Comparison of ENCODE assay signal across 7 cellular contexts in genomic region chr2:87222131-87222530, GRCh38.
A peak's percentile ranks its signal among the peaks of the same experiment; 100 is the strongest.
DNase-seq lines count a peak whose midpoint lies in the region; ATAC-seq and TF ChIP-seq lines count a peak whose summit lies in the region.
"Not testable (repeated sequence)": the region's sequence is repeated elsewhere in the genome, so short reads cannot be mapped to it uniquely, and the experiment has no call there.

No MANE protein-coding gene starts in this region.

- in situ Hi-C loops in brain microvascular endothelial cell (cut with HindIII; ENCODE audit: low pct_ligation_motif_present, low sequenced_read_pairs), result not testable (repeated sequence)

- not testable (repeated sequence) for H3K79me1 ChIP-seq in mesendoderm (ENCODE audit: low read length)

- H2BK5ac ChIP-seq in mesendoderm (ENCODE audit: low read length), result not testable (repeated sequence)

- not testable (repeated sequence) for TF ChIP-seq CTCF in PC-3 (conservative IDR thresholded peaks at IDR 0.05; ENCODE audit: low read depth, low read length); brain microvascular endothelial cell (IDR thresholded peaks at IDR 0.05; ENCODE audit: low read depth, low read length, missing control alignments); fibroblast of lung (conservative IDR thresholded peaks at IDR 0.05 in 1 of 2, IDR thresholded peaks at IDR 0.05 in 1 of 2; ENCODE audit: low read depth in 1 of 2, low read length in 2 of 2)

- H3K4me3 ChIP-seq in PC-3 (ENCODE audit: low read length); brain microvascular endothelial cell (ENCODE audit: low read depth, low read length); fibroblast of lung (replicated peaks in 1 of 4; ENCODE audit: control extremely low read depth in 1 of 4, insufficient read depth in 1 of 4, low read depth in 3 of 4, low read length in 4 of 4); mesendoderm (ENCODE audit: low read length): not testable (repeated sequence)

- H4K20me1 ChIP-seq in PC-3 (ENCODE audit: low read length); fibroblast of lung (ENCODE audit: control insufficient read depth, extremely low read depth, insufficient read depth, low read length): not testable (repeated sequence)

- not testable (repeated sequence) for H3K9ac ChIP-seq in PC-3 (ENCODE audit: low read length); fibroblast of lung (ENCODE audit: insufficient read depth, low read length); mesendoderm (ENCODE audit: low read length)

- H3K4me1 ChIP-seq in PC-3 (ENCODE audit: insufficient read depth, low read length); fibroblast of lung (ENCODE audit: control insufficient read depth, extremely low read depth, insufficient read depth, low read length); mesendoderm (ENCODE audit: control insufficient read depth, low read depth, low read length): not testable (repeated sequence)

- not testable (repeated sequence) for H3K23ac ChIP-seq in mesendoderm (ENCODE audit: low read length)

- not testable (repeated sequence) for H3K4me2 ChIP-seq in PC-3 (ENCODE audit: low read length); fibroblast of lung (ENCODE audit: extremely low read depth, insufficient read depth, low read length); mesendoderm (ENCODE audit: low read length)

- not testable (repeated sequence) for H2AK5ac ChIP-seq in mesendoderm (ENCODE audit: low read length)

- H4K5ac ChIP-seq in mesendoderm (ENCODE audit: low read length), result not testable (repeated sequence)

- not testable (repeated sequence) for H2BK120ac ChIP-seq in mesendoderm (ENCODE audit: low read depth, low read length)

- not testable (repeated sequence) for H3F3A ChIP-seq in PC-3 (ENCODE audit: low read length, unreplicated experiment)

- not testable (repeated sequence) for H2BK15ac ChIP-seq in mesendoderm (replicated peaks; ENCODE audit: low read depth)

- H3K36me3 ChIP-seq in PC-3 (ENCODE audit: low read depth, low read length); brain microvascular endothelial cell (replicated peaks); fibroblast of lung (ENCODE audit: control insufficient read depth, insufficient read depth, low read length); mesendoderm (ENCODE audit: control insufficient read depth, insufficient read depth, low read length): not testable (repeated sequence)

- H3K27me3 ChIP-seq in PC-3 (ENCODE audit: low read length); brain microvascular endothelial cell (replicated peaks); fibroblast of lung (ENCODE audit: control insufficient read depth, insufficient read depth, low read length); mesendoderm (ENCODE audit: insufficient read depth, low read length, poor library complexity): not testable (repeated sequence)

- H4K8ac ChIP-seq in mesendoderm (ENCODE audit: low read depth, low read length), result not testable (repeated sequence)

- intact Hi-C loops in PC-3 (cut with micrococcal nuclease), result not testable (repeated sequence)

- not testable (repeated sequence) for H3K9me3 ChIP-seq in PC-3 (ENCODE audit: low read length); fibroblast of lung (ENCODE audit: control insufficient read depth, insufficient read depth, low read depth, low read length)

- H3K56ac ChIP-seq in mesendoderm (ENCODE audit: low read length), result not testable (repeated sequence)

- H2AFZ ChIP-seq in PC-3 (ENCODE audit: low read length); fibroblast of lung (ENCODE audit: low read length): not testable (repeated sequence)

- H3K27ac ChIP-seq in PC-3 (ENCODE audit: low read length); brain microvascular endothelial cell; fibroblast of lung (ENCODE audit: insufficient read depth, low read length); mesendoderm (ENCODE audit: low read depth, low read length): not testable (repeated sequence)

- DNase-seq in AG08395 (ENCODE audit: low spot score) (peak; percentile 1), EL (peak; percentile 25), HT1080 (ENCODE audit: low read depth) (peak; percentile 53), PC-3 (peak; percentile 11), brain microvascular endothelial cell (peak; percentile 25), fibroblast of lung (ENCODE audit: low read depth in 2 of 2) (peak; percentile 20 to 33), mesendoderm (peak; percentile 30)

- no CpG with 5 or more reads among the region's 7 CpGs for WGBS in mesendoderm (ENCODE audit: extremely low coverage, insufficient coverage, low lambda C conversion rate)

- not testable (repeated sequence) for H3K4ac ChIP-seq in mesendoderm (ENCODE audit: low read depth, low read length)

- not testable (repeated sequence) for BruUV-seq in PC-3 (replicated peaks; lab: Mats Ljungman, UMichigan)

- not testable (repeated sequence) for ATAC-seq in PC-3

- not testable (repeated sequence) for H3K9me2 ChIP-seq in PC-3 (replicated peaks; ENCODE audit: low read length)

- not testable (repeated sequence) for H3K79me2 ChIP-seq in PC-3 (ENCODE audit: low read length); fibroblast of lung (ENCODE audit: control insufficient read depth, insufficient read depth, low read length); mesendoderm (ENCODE audit: control insufficient read depth, insufficient read depth, low read length)

- CTCF ChIA-PET in PC-3 (lab: Charles Lee), result not testable (repeated sequence)

- not testable (repeated sequence) for H3K18ac ChIP-seq in mesendoderm (ENCODE audit: low read length)

- POLR2A ChIA-PET in PC-3 (lab: Charles Lee; ENCODE audit: unreplicated experiment), result not testable (repeated sequence)

Comparison
In these comparisons a context has a peak if more than half of its experiments do, and no peak if none do; other contexts are left out.
1. DNase-seq: peak in every context shown above with its lines; median percentile 53 in HT1080; 30 in mesendoderm; 26 in fibroblast of lung; 25 in EL; 25 in brain microvascular endothelial cell; 11 in PC-3; 1 in AG08395.